ENCODE assay signal across 8 cellular contexts in genomic region chr9:5608298-5609254, GRCh38. TPM values are rescaled to one million over a fixed set of nuclear protein-coding genes. Genes with fewer than 3 reads are reported as not detected.
A peak's percentile ranks its signal among the peaks of the same experiment; 100 is the strongest.
DNase-seq lines count a peak whose midpoint lies in the region; ATAC-seq, FAIRE-seq and TF ChIP-seq lines count a peak whose summit lies in the region.

No MANE protein-coding gene starts in this region.

- peak overlapping the region; percentile 37; the same call in 1 of the 2 replicates for H3K4me2 ChIP-seq in DOHH2 (ENCODE audit: low read length)

- peaks cover 4% of the 10 kb centered on the region for H3K9me3 Mint-ChIP-seq in stimulated activated naive CD8-positive, alpha-beta T cell treated with anti-CD3 and anti-CD28 coated beads, Interleukin-15, Interleukin-2, amounts not matched to agents 100 ng/mL and 50 ng/mL, for 24 hours

- ATAC-seq in GM21576 (IDR thresholded peaks at IDR 0.05; ENCODE audit: unreplicated experiment) (peak; percentile 59), Right ventricle myocardium superior (ENCODE audit: poor library complexity) (peak; percentile 90)

- H4K20me1 ChIP-seq in DOHH2 (ENCODE audit: control insufficient read depth, insufficient read depth, low read depth, low read length) = no peaks in the 10 kb centered on the region

- DNase-seq in RCC 7860 (ENCODE audit: low spot score) = peak; percentile 8
- DNase-seq in Right ventricle myocardium superior = no peak
- DNase-seq in NCI-H1092 treated with DMSO at 0.1 percent for 48 hours (lab: John Stamatoyannopoulos, UW) = no peak
- DNase-seq in NCI-H524 (lab: John Stamatoyannopoulos, UW) = no peak
- DNase-seq in T1000 (lab: John Stamatoyannopoulos, UW) = no peak

- H3K27me3 ChIP-seq in DOHH2 (ENCODE audit: control insufficient read depth, low read length) = no peaks in the 10 kb centered on the region

- H3K27ac Mint-ChIP-seq in stimulated activated naive CD8-positive, alpha-beta T cell treated with anti-CD3 and anti-CD28 coated beads, Interleukin-15, Interleukin-2, amounts not matched to agents 100 ng/mL and 50 ng/mL, for 24 hours = peak overlapping the region; percentile 57

- no peak for TF ChIP-seq CTCF in DOHH2 (IDR thresholded peaks at IDR 0.05; ENCODE audit: low read depth, low read length, poor library complexity, severe bottlenecking)

- H3K9me3 ChIP-seq in DOHH2 (ENCODE audit: control insufficient read depth, insufficient read depth, low read length) = no peaks in the 10 kb centered on the region

- no peak for FAIRE-seq in RCC 7860 (lab: Jason Lieb, UNC)

- H3K9me2 ChIP-seq in DOHH2 (replicated peaks; ENCODE audit: control insufficient read depth, low read length) = no peaks in the 10 kb centered on the region

- no peaks in the 10 kb centered on the region for H3K27me3 Mint-ChIP-seq in stimulated activated naive CD8-positive, alpha-beta T cell treated with anti-CD3 and anti-CD28 coated beads, Interleukin-15, Interleukin-2, amounts not matched to agents 100 ng/mL and 50 ng/mL, for 24 hours

- peaks cover 4% of the 10 kb centered on the region; the same call in 1 of the 2 replicates for H3K79me2 ChIP-seq in DOHH2 (ENCODE audit: control insufficient read depth, low read length)

- peaks cover 11% of the 10 kb centered on the region for H3K4me1 ChIP-seq in DOHH2 (ENCODE audit: control insufficient read depth, low read length)

- intact Hi-C loops in Right ventricle myocardium superior (cut with DNase I) = no loop called here

- H3K27ac ChIP-seq in DOHH2 (ENCODE audit: low read depth, low read length) = no peak overlapping the region

- peaks cover 8% of the 10 kb centered on the region; the same call in 1 of the 2 replicates for H3K36me3 ChIP-seq in DOHH2 (ENCODE audit: control insufficient read depth, low read length)

- H3K4me1 Mint-ChIP-seq in stimulated activated naive CD8-positive, alpha-beta T cell treated with anti-CD3 and anti-CD28 coated beads, Interleukin-15, Interleukin-2, amounts not matched to agents 100 ng/mL and 50 ng/mL, for 24 hours (ENCODE audit: low read depth) = peaks cover 16% of the 10 kb centered on the region

- H3F3A ChIP-seq in DOHH2 (ENCODE audit: control insufficient read depth, insufficient read depth) = no peaks in the 10 kb centered on the region

- H3K36me3 Mint-ChIP-seq in stimulated activated naive CD8-positive, alpha-beta T cell treated with anti-CD3 and anti-CD28 coated beads, Interleukin-15, Interleukin-2, amounts not matched to agents 100 ng/mL and 50 ng/mL, for 24 hours (ENCODE audit: low read depth) = no peaks in the 10 kb centered on the region

- H3K4me3 ChIP-seq in DOHH2 (ENCODE audit: low read length) = no peak overlapping the region

- peak overlapping the region; percentile 81 for H3K4me3 Mint-ChIP-seq in stimulated activated naive CD8-positive, alpha-beta T cell treated with anti-CD3 and anti-CD28 coated beads, Interleukin-15, Interleukin-2, amounts not matched to agents 100 ng/mL and 50 ng/mL, for 24 hours

RNA-seq across cellular contexts. Expression of gene RIC1, which starts 20.3 kb away (rescaled TPM):
- total RNA-seq in Right ventricle myocardium superior = 7.3 TPM
